8 cellular contexts compared by ENCODE assay signal in genomic region chr5:100535060-100536005, GRCh38. TPM values are rescaled to one million over a fixed set of nuclear protein-coding genes. Genes with fewer than 3 reads are reported as not detected.
DNase-seq lines count a peak whose midpoint lies in the region; ATAC-seq and TF ChIP-seq lines count a peak whose summit lies in the region.

FAM174A (plus strand) TSS chr5:100535374; CDS start chr5:100535531, 157 bp downstream.

- WGBS in testis, 2 donors = 0 to 1% methylated on average over 51 to 62 of the region's 62 CpGs

- H3K36me3 Mint-ChIP-seq in HFFc6 (ENCODE audit: low read depth) = peaks cover 14% of the 10 kb centered on the region
- peaks cover 18 to 33% of the 10 kb centered on the region in 2 donors for H3K36me3 Mint-ChIP-seq in activated naive CD4-positive, alpha-beta T cell treated with anti-CD3 and anti-CD28 coated beads, Interleukin-2, amount 50 U/mL, for 72 hours

- peaks cover 11% of the 10 kb centered on the region for H3K9me3 Mint-ChIP-seq in HFFc6
- peaks cover 14 to 16% of the 10 kb centered on the region in 2 donors for H3K9me3 Mint-ChIP-seq in activated naive CD4-positive, alpha-beta T cell treated with anti-CD3 and anti-CD28 coated beads, Interleukin-2, amount 50 U/mL, for 72 hours

- ATAC-seq in activated naive CD4-positive, alpha-beta T cell treated with anti-CD3 and anti-CD28 coated beads, Interleukin-2, amount 50 U/mL, for 72 hours = peak; percentile 97
- peak; percentile 96 for ATAC-seq in omental fat pad (ENCODE audit: low FRiP score)

- H3K36me3 ChIP-seq in SK-N-MC (ENCODE audit: insufficient read depth, low read length) (no peaks in the 10 kb centered on the region), testis (ENCODE audit: low read depth, missing control alignments) (no peaks in the 10 kb centered on the region)

- DNase-seq in GM04503 (ENCODE audit: low read depth) (peak; percentile 79), HFFc6 (peak; percentile 95), NB4 (ENCODE audit: low read depth) (peak; percentile 95), SK-N-MC (ENCODE audit: low read depth, low spot score) (peak; percentile 50), glomerular endothelial cell (ENCODE audit: extremely low read depth, low read depth, low spot score) (peak; percentile 86), omental fat pad (ENCODE audit: low spot score) (peak; percentile 90), testis (peak; percentile 98)
- DNase-seq in activated naive CD4-positive, alpha-beta T cell treated with anti-CD3 and anti-CD28 coated beads, Interleukin-2, amount 50 U/mL, for 72 hours (ENCODE audit: low spot score in 2 of 2) = peak; percentile 88 to 94

- peaks cover 19% of the 10 kb centered on the region for H3K4me1 Mint-ChIP-seq in HFFc6 (ENCODE audit: low read depth)

- TF ChIP-seq CTCF in HFFc6 (IDR thresholded peaks at IDR 0.05) = no peak
- no peak for TF ChIP-seq CTCF in NB4 (IDR thresholded peaks at IDR 0.05; ENCODE audit: low read depth, low read length)
- TF ChIP-seq CTCF in omental fat pad (IDR thresholded peaks at IDR 0.05) = no peak
- TF ChIP-seq CTCF in testis (IDR thresholded peaks at IDR 0.05) = no peak

- peaks cover 3% of the 10 kb centered on the region for H3K27me3 Mint-ChIP-seq in HFFc6 (ENCODE audit: insufficient read depth)

- peak within 1 kb of the TSS; percentile 91 for H3K4me3 ChIP-seq in NB4 (ENCODE audit: low read depth, low read length)
- H3K4me3 ChIP-seq in SK-N-MC = peak within 1 kb of the TSS; percentile 95
- peak within 1 kb of the TSS; percentile 86 to 89 for H3K4me3 ChIP-seq in testis

- peak; percentile 87 for TF ChIP-seq POLR2A in NB4 (IDR thresholded peaks at IDR 0.05; ENCODE audit: extremely low read depth, insufficient read length)
- TF ChIP-seq POLR2A in testis (IDR thresholded peaks at IDR 0.05) = no peak

- 0 out of 2 replicates have a peak, but pooled peaks cover 1% of the 10 kb centered on the region for H3K9me3 ChIP-seq in SK-N-MC (ENCODE audit: low read depth, low read length)
- no peaks in the 10 kb centered on the region for H3K9me3 ChIP-seq in testis

- H3K4me1 ChIP-seq in testis = peaks cover 10% of the 10 kb centered on the region

- peak within 1 kb of the TSS; percentile 95 for H3K27ac Mint-ChIP-seq in HFFc6
- H3K27ac Mint-ChIP-seq in activated naive CD4-positive, alpha-beta T cell treated with anti-CD3 and anti-CD28 coated beads, Interleukin-2, amount 50 U/mL, for 72 hours = peak within 1 kb of the TSS; percentile 88 to 91

- peak within 1 kb of the TSS; percentile 30; the same call in 1 of the 2 replicates for H3K27ac ChIP-seq in SK-N-MC
- H3K27ac ChIP-seq in testis = peak within 1 kb of the TSS; percentile 75 to 90

- peak within 1 kb of the TSS; percentile 89 for H3K9ac ChIP-seq in SK-N-MC (ENCODE audit: insufficient read length)

- H3K4me3 Mint-ChIP-seq in HFFc6 = peak within 1 kb of the TSS; percentile 98

- H3K27me3 ChIP-seq in testis = no peaks in the 10 kb centered on the region

- intact Hi-C loops in testis (cut with DNase I; ENCODE audit: low total_unique reads) = no loop called here

RNA-seq across cellular contexts. Expression of gene FAM174A, which starts in this region (rescaled TPM):
- 10 to 100 TPM; 12.1 to 17.4 (median 13.3) TPM for total RNA-seq in HFFc6 (2021; fragmentation: NEBNext Ultra II Directional; extraction: Animal tissue kit (Norgen Biotek cat#: 25700))
- total RNA-seq in activated naive CD4-positive, alpha-beta T cell treated with anti-CD3 and anti-CD28 coated beads, Interleukin-2, amount 50 U/mL, for 72 hours = 1 to 10 TPM; 3.9 to 6.1 TPM
- 22.7 and 23.1 TPM in 2 replicates for total RNA-seq in glomerular endothelial cell
- total RNA-seq in omental fat pad = 10 to 100 TPM; 15.3 to 25.9 (median 21.7) TPM
- total RNA-seq in testis = 10 to 100 TPM; 62.1 to 64.6 TPM
- 82.0 TPM for polyA plus RNA-seq in testis (ENCODE audit: insufficient read depth, low read depth, low replicate concordance)

Comparison
In these comparisons a context has a peak if more than half of its experiments do, and no peak if none do; other contexts are left out.
1. Peak in every context shown above with its lines: DNase-seq, ATAC-seq, H3K4me3 ChIP-seq and H3K27ac ChIP-seq.